ENCODE assay signal across 1 cellular context in the genomic region with DNA sequence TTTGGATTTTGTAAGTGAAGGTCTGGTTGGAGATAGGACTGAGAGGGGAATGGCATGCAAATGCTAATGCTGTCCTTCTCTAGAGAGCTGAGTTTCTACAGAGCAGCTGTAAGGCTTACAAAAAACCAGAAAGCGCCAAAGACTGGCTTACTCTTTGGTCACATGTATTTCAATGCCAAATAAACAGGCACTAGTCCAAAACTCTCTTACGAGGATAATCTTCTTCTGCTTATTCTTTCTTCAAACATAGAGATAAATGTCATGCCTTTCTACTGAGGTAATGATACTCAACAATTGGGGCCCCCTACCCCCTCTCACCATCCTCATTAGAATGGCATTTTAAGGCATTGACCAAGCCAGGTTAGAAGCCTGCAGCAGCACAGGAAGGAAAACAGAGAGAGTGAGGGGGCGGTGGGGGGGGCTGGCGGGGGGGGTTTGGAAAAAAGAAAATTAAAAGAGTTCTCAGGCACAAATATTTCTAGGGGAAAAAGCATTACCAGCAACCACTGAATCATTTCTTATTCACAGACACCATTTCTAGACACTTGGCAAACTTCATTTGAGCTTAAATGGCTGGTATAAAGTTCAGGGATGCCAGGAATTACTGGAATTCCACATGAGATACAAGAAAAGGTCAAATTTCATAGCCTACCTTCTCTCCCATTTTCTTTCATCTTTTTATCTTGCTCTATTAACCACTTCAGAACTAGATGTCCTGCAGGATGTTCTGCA.
TF ChIP-seq lines count a peak whose summit lies in the region.

No MANE protein-coding gene starts in this region.

TF ChIP-seq in WTC11, 78 proteins besides CTCF, POLR2A, EP300 and RAD21 (continued from another document):
- TF ChIP-seq ZNF138 (CRISPR knock-in tag; conservative IDR thresholded peaks at IDR 0.05), result no peak
- TF ChIP-seq, protein P1, sequence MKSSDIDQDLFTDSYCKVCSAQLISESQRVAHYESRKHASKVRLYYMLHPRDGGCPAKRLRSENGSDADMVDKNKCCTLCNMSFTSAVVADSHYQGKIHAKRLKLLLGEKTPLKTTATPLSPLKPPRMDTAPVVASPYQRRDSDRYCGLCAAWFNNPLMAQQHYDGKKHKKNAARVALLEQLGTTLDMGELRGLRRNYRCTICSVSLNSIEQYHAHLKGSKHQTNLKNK (CRISPR knock-in tag; IDR thresholded peaks at IDR 0.05), result no peak
- TF ChIP-seq, protein P2, sequence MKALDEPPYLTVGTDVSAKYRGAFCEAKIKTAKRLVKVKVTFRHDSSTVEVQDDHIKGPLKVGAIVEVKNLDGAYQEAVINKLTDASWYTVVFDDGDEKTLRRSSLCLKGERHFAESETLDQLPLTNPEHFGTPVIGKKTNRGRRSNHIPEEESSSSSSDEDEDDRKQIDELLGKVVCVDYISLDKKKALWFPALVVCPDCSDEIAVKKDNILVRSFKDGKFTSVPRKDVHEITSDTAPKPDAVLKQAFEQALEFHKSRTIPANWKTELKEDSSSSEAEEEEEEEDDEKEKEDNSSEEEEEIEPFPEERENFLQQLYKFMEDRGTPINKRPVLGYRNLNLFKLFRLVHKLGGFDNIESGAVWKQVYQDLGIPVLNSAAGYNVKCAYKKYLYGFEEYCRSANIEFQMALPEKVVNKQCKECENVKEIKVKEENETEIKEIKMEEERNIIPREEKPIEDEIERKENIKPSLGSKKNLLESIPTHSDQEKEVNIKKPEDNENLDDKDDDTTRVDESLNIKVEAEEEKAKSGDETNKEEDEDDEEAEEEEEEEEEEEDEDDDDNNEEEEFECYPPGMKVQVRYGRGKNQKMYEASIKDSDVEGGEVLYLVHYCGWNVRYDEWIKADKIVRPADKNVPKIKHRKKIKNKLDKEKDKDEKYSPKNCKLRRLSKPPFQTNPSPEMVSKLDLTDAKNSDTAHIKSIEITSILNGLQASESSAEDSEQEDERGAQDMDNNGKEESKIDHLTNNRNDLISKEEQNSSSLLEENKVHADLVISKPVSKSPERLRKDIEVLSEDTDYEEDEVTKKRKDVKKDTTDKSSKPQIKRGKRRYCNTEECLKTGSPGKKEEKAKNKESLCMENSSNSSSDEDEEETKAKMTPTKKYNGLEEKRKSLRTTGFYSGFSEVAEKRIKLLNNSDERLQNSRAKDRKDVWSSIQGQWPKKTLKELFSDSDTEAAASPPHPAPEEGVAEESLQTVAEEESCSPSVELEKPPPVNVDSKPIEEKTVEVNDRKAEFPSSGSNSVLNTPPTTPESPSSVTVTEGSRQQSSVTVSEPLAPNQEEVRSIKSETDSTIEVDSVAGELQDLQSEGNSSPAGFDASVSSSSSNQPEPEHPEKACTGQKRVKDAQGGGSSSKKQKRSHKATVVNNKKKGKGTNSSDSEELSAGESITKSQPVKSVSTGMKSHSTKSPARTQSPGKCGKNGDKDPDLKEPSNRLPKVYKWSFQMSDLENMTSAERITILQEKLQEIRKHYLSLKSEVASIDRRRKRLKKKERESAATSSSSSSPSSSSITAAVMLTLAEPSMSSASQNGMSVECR (CRISPR knock-in tag; IDR thresholded peaks at IDR 0.05; ENCODE audit: borderline replicate concordance), result no peak
- TF ChIP-seq GTF2I (CRISPR knock-in tag; conservative IDR thresholded peaks at IDR 0.05), result no peak
